Comparison of ENCODE assay signal across 1 cellular context in genomic region chr15:50685976-50686467, GRCh38.
TF ChIP-seq lines count a peak whose summit lies in the region.

No MANE protein-coding gene starts in this region.

TF ChIP-seq in IMR-90, 13 proteins besides CTCF, POLR2A, EP300 and RAD21 (continued from another document):
- no peak for TF ChIP-seq BHLHE40 (IDR thresholded peaks at IDR 0.05; ENCODE audit: low read depth, low read length)
